In the genomic region with DNA sequence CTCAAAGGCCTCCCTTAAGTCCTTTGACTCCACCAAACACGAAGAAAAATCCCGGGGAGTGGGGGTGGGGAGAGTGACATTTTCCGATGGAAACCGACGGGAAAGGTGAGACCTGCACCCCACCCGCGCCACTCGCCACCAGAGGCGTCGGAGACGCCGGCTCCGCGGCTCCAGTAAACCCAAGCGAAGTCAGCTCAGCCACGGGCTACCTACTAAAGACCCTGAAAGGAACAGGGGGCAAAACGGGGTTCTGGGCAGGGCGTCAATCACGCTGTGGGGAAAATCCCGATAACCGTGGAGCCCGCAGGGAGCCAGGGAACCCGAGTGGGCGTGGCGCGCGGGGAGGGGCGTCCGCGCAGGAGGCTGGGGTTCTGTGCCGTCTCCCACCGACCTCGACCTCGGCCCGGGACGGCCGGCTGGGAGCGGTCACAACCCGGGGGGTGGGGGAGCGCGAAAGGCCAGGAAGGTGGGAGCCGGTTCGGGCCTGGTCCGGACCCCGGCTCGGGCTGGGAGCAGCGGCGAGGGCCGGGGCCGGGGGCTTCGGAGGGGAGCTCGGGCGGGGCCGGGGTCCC, we compare ENCODE assay signal across 8 cellular contexts. TPM values are rescaled to one million over a fixed set of nuclear protein-coding genes. Genes with fewer than 3 reads are reported as not detected.
DNase-seq lines count a peak whose midpoint lies in the region; ATAC-seq, FAIRE-seq and TF ChIP-seq lines count a peak whose summit lies in the region.

No MANE protein-coding gene starts in this region.

- H3K36me3 ChIP-seq in mesodermal cell (ENCODE audit: control insufficient read depth, insufficient read depth, low read length), result peaks cover 24% of the 10 kb centered on the region

- no peaks in the 10 kb centered on the region for H3K9me3 ChIP-seq in mesodermal cell (ENCODE audit: control insufficient read depth, low read length)

- CTCF ChIA-PET in AG04449 (lab: Yijun Ruan, JAX), result no interaction called here

- H3K4me3 Mint-ChIP-seq in dendritic cell treated with granulocyte-macrophage colony-stimulating factor and Interleukin-4, amounts not matched to agents 40 ng/mL and 50 ng/mL, for 4 days, result peak overlapping the region; percentile 81

- peak overlapping the region; percentile 66 for H3K27ac Mint-ChIP-seq in dendritic cell treated with granulocyte-macrophage colony-stimulating factor and Interleukin-4, amounts not matched to agents 40 ng/mL and 50 ng/mL, for 4 days

- no peaks in the 10 kb centered on the region for H3K9me3 Mint-ChIP-seq in dendritic cell treated with granulocyte-macrophage colony-stimulating factor and Interleukin-4, amounts not matched to agents 40 ng/mL and 50 ng/mL, for 4 days

- H3K4me3 ChIP-seq in AG04449 (ENCODE audit: low read depth, low read length), result peak overlapping the region; percentile 93
- H3K4me3 ChIP-seq in mesodermal cell (ENCODE audit: extremely low read depth, insufficient read depth, low read length, poor library complexity, severe bottlenecking), result peak overlapping the region; percentile 97

- H3K4me1 Mint-ChIP-seq in dendritic cell treated with granulocyte-macrophage colony-stimulating factor and Interleukin-4, amounts not matched to agents 40 ng/mL and 50 ng/mL, for 4 days (ENCODE audit: low read depth), result peaks cover 40% of the 10 kb centered on the region

- DNase-seq in AG04449 (ENCODE audit: low read depth, low spot score) (no peak), GM19239 (ENCODE audit: insufficient read length, low spot score) (peak; percentile 37), GOT3 (lab: John Stamatoyannopoulos, UW) (no peak)
- peak; percentile 9 to 20 for DNase-seq in activated CD4-positive, alpha-beta T cell treated with anti-CD3 and anti-CD28 coated beads for 24 hours (ENCODE audit: low read depth in 2 of 2)
- peak; percentile 17 to 39 for DNase-seq in stimulated activated CD8-positive, alpha-beta memory T cell treated with anti-CD3 and anti-CD28 coated beads, Interleukin-7, amount 100 ng/mL, for 4 hours (ENCODE audit: low read depth in 2 of 2)

- peaks cover 3% of the 10 kb centered on the region for H3K4me1 ChIP-seq in mesodermal cell (ENCODE audit: control insufficient read depth, insufficient read depth, low read length, poor library complexity, severe bottlenecking)

- POLR2A ChIA-PET in AG04449 (lab: Yijun Ruan, JAX), result interaction anchor here (1.0 kb wide), 1 partner anchor 11 kb away, joined by 3 read pairs; no protein-coding TSS in a partner anchor

- ATAC-seq in HG03432 (IDR thresholded peaks at IDR 0.05; ENCODE audit: unreplicated experiment), result peak; percentile 31

- no peaks in the 10 kb centered on the region for H3K27me3 Mint-ChIP-seq in dendritic cell treated with granulocyte-macrophage colony-stimulating factor and Interleukin-4, amounts not matched to agents 40 ng/mL and 50 ng/mL, for 4 days

- no peak for FAIRE-seq in GM19239 (lab: Jason Lieb, UNC)

- peak; percentile 9 for TF ChIP-seq CTCF in AG04449 (IDR thresholded peaks at IDR 0.05; ENCODE audit: insufficient read depth, low read length, missing control alignments)

- WGBS in mesodermal cell (ENCODE audit: insufficient coverage in 2 of 2), 2 experiments, result 0% methylated on average over 36 to 42 of the region's 54 CpGs

- intact Hi-C loops in dendritic cell treated with granulocyte-macrophage colony-stimulating factor and Interleukin-4, amounts not matched to agents 40 ng/mL and 50 ng/mL, for 4 days (cut with micrococcal nuclease), result loop anchor here (2.0 kb wide), 1 partner anchor 103 kb away; no protein-coding TSS in a partner anchor

- peak overlapping the region; percentile 91 for H3K27ac ChIP-seq in mesodermal cell (ENCODE audit: low read depth, low read length, severe bottlenecking)

- peaks cover 39% of the 10 kb centered on the region for H3K36me3 Mint-ChIP-seq in dendritic cell treated with granulocyte-macrophage colony-stimulating factor and Interleukin-4, amounts not matched to agents 40 ng/mL and 50 ng/mL, for 4 days (ENCODE audit: low read depth)

RNA-seq across cellular contexts. Expression of a gene that starts 0.6 kb away (rescaled TPM):
- 91.2 TPM for polyA plus RNA-seq in mesodermal cell (2013, experiment 1 of 2)
- 69.4 TPM for polyA plus RNA-seq in mesodermal cell (2013, experiment 2 of 2)

RNA-seq across cellular contexts. Expression of a gene that starts 50.8 kb away (rescaled TPM):
- polyA plus RNA-seq in mesodermal cell (2013, experiment 1 of 2), result 7.7 TPM
- polyA plus RNA-seq in mesodermal cell (2013, experiment 2 of 2), result 7.4 TPM

Comparison
In these comparisons a context has a peak if more than half of its experiments do, and no peak if none do; other contexts are left out.
1. DNase-seq: peak in GM19239 (single experiment), activated CD4-positive, alpha-beta T cell treated with anti-CD3 and anti-CD28 coated beads for 24 hours (2 of 2) and stimulated activated CD8-positive, alpha-beta memory T cell treated with anti-CD3 and anti-CD28 coated beads, Interleukin-7, amount 100 ng/mL, for 4 hours (2 of 2); none in AG04449 (single experiment) and GOT3 (single experiment).